Comparison of ENCODE assay signal across 9 cellular contexts in the genomic region with DNA sequence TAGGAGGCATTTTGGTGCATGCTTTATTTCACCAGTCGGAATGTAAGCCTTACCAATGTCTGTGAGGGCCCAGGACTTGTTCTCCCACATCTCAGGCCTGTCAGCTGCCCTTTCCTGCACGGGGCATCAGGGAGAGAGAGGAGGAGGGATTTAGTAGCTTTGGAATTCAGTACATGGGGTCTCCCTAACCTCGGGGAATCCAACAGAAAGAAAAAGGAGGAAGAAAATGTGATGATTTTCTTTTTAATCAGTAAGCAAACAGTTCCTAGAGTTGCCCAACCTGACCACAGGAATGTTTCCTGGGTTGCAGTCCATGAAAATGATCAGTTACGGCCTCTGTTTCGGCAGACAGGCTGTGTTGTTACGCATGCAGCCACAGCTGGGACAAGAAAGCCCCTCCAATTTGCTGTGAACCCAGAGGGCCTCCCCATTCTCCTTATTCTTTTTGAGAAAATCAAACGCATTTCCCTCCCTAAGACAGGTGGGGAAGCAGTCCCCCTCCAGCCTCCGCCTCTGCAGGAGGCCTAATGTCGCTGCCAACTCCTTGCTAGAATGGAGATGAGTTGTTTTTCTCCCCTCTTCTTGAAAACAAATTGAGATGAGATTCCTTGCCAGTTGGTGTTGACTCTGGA. TPM values are rescaled to one million over a fixed set of nuclear protein-coding genes. Genes with fewer than 3 reads are reported as not detected.
A peak's percentile ranks its signal among the peaks of the same experiment; 100 is the strongest.
DNase-seq lines count a peak whose midpoint lies in the region; ATAC-seq and TF ChIP-seq lines count a peak whose summit lies in the region.
"Had no signal": no experiment of that assay in that cellular context is flagged by ENCODE, and none has a peak within 500 bp of the region (broad histone marks: within the 10 kb centered on the region; RNA-seq: fewer than 3 reads in every experiment).

No MANE protein-coding gene starts in this region.

- CTCF ChIA-PET in RWPE1 (lab: Yijun Ruan, JAX): interaction anchor here (0.6 kb wide), 1 partner anchor 509 kb away, joined by 3 read pairs; no protein-coding TSS in a partner anchor

- no peaks in the 10 kb centered on the region for H3K36me3 ChIP-seq in aorta (ENCODE audit: control insufficient read depth in 1 of 2, insufficient read depth in 2 of 2, low read length in 1 of 2)
- no peaks in the 10 kb centered on the region for H3K36me3 ChIP-seq in heart left ventricle

- TF ChIP-seq CTCF in RWPE1 (conservative IDR thresholded peaks at IDR 0.05; ENCODE audit: low read depth) (no peak), progenitor cell of endocrine pancreas (IDR thresholded peaks at IDR 0.05; ENCODE audit: unreplicated experiment) (no peak), heart left ventricle (IDR thresholded peaks at IDR 0.05) (no peak)

- H3K4me1 ChIP-seq in aorta (ENCODE audit: control insufficient read depth in 1 of 2, insufficient read depth in 2 of 2, low read length in 2 of 2) (no peaks in the 10 kb centered on the region), heart left ventricle (no peaks in the 10 kb centered on the region)

- H3K9me3 ChIP-seq in aorta (ENCODE audit: control insufficient read depth, low read length): no peaks in the 10 kb centered on the region
- no peaks in the 10 kb centered on the region for H3K9me3 ChIP-seq in heart left ventricle

- H3K4me3 ChIP-seq in aorta (ENCODE audit: low read length in 2 of 2) (no peak overlapping the region), heart left ventricle (no peak overlapping the region)

- H3K27ac ChIP-seq in RWPE1 (peak overlapping the region; percentile 85), aorta (ENCODE audit: low read depth in 1 of 2, low read length in 2 of 2) (no peak overlapping the region), heart left ventricle (no peak overlapping the region)

- ATAC-seq in aorta (ENCODE audit: low FRiP score): no peak
- ATAC-seq in heart left ventricle: no peak

- no peaks in the 10 kb centered on the region for H3K27me3 ChIP-seq in aorta (ENCODE audit: control insufficient read depth in 1 of 2, insufficient read depth in 2 of 2, low read length in 1 of 2)
- H3K27me3 ChIP-seq in heart left ventricle: peaks cover 0 to 5% (median 0%) of the 10 kb centered on the region in 9 donors

- intact Hi-C loops in aorta (cut with DNase I): no loop called here
- intact Hi-C loops in heart left ventricle (cut with DNase I): no loop called here

- H3K27ac Mint-ChIP-seq in progenitor cell of endocrine pancreas: peak overlapping the region; percentile 96

- no peaks in the 10 kb centered on the region for H3K9me3 Mint-ChIP-seq in progenitor cell of endocrine pancreas (ENCODE audit: low read depth)

- peaks cover 41% of the 10 kb centered on the region for H3K4me1 Mint-ChIP-seq in progenitor cell of endocrine pancreas (ENCODE audit: low read depth)

- WGBS in aorta, 2 donors: 80 to 88% methylated on average over 9 of the region's 9 CpGs
- WGBS in heart left ventricle, 4 donors: 65 to 74% (median 70%) methylated on average over 9 of the region's 9 CpGs

- peak overlapping the region; percentile 29 for H3K4me3 Mint-ChIP-seq in progenitor cell of endocrine pancreas (ENCODE audit: low read depth)

- peak; percentile 80 for DNase-seq in GM03348 (ENCODE audit: low spot score)
- peak; percentile 79 for DNase-seq in RWPE1 (ENCODE audit: low spot score)
- peak; percentile 20 for DNase-seq in fibroblast of the conjunctiva (ENCODE audit: low read depth)
- no peak for DNase-seq in progenitor cell of endocrine pancreas (ENCODE audit: low spot score, unreplicated experiment)
- no peak for DNase-seq in aorta
- no peak for DNase-seq in stimulated activated CD4-positive, alpha-beta T cell treated with anti-CD3 and anti-CD28 coated beads, Interleukin-1b, Interleukin-23, amount 100 ng/mL, for 48 hours
- DNase-seq in NCI-H1417 (lab: John Stamatoyannopoulos, UW): no peak
- no peak for DNase-seq in heart left ventricle
- DNase-seq: anterior cingulate cortex had no signal

- no peak for TF ChIP-seq POLR2A in heart left ventricle (IDR thresholded peaks at IDR 0.05)

- peaks cover 14% of the 10 kb centered on the region for H3K36me3 Mint-ChIP-seq in progenitor cell of endocrine pancreas (ENCODE audit: insufficient read depth)

- H3K27me3 Mint-ChIP-seq in progenitor cell of endocrine pancreas: no peaks in the 10 kb centered on the region

- POLR2A ChIA-PET in RWPE1 (lab: Yijun Ruan, JAX; ENCODE audit: low non-redundant PET): no interaction called here

RNA-seq across cellular contexts. Expression of a gene that starts 53.1 kb away (rescaled TPM):
- 14.1 and 14.8 TPM in 2 replicates for total RNA-seq in progenitor cell of endocrine pancreas
- 10 to 100 TPM; 19.9 to 26.6 TPM for total RNA-seq in aorta
- polyA plus RNA-seq in aorta: 1 to 10 TPM; 5.4 to 6.4 TPM
- total RNA-seq in heart left ventricle: 10 to 100 TPM in 2 of 9 donors, 1 to 10 TPM in 7; 5.5 to 14.1 (median 8.9) TPM
- polyA plus RNA-seq in heart left ventricle: 1 to 10 TPM; 1.8 to 7.5 TPM

RNA-seq across cellular contexts. Expression of a gene that starts 53.2 kb away (rescaled TPM):
- 545 and 586 TPM in 2 replicates for total RNA-seq in progenitor cell of endocrine pancreas
- 1 to 10 TPM in 1 of 2 donors, under 1 TPM in 1; 0.29 to 1.0 TPM for total RNA-seq in aorta
- polyA plus RNA-seq in aorta: 1 to 10 TPM in 1 of 2 donors, under 1 TPM in 1; 0.23 to 9.6 TPM
- 1 to 10 TPM in 1 of 9 donors, under 1 TPM in 1, not detected in 7; 0.27 to 5.3 TPM for total RNA-seq in heart left ventricle
- polyA plus RNA-seq in heart left ventricle: under 1 TPM in 1 of 2 donors, not detected in 1; 0.08 TPM

Comparison
In these comparisons a context has a peak if more than half of its experiments do, and no peak if none do; other contexts are left out.
1. DNase-seq: peak in GM03348 (single experiment), RWPE1 (single experiment) and fibroblast of the conjunctiva (single experiment); none in progenitor cell of endocrine pancreas (single experiment), aorta (0 of 2), stimulated activated CD4-positive, alpha-beta T cell treated with anti-CD3 and anti-CD28 coated beads, Interleukin-1b, Interleukin-23, amount 100 ng/mL, for 48 hours (single experiment), NCI-H1417 (0 of 3) and heart left ventricle (0 of 5).
2. RNA of a gene that starts 53.2 kb away (total RNA-seq): 545 to 586 TPM in progenitor cell of endocrine pancreas; 0.29 to 1.0 TPM in aorta and 0.27 to 5.3 TPM in heart left ventricle; every median in the first group is over 10 times any median in the second.